7 cellular contexts compared by ENCODE assay signal in the genomic region with DNA sequence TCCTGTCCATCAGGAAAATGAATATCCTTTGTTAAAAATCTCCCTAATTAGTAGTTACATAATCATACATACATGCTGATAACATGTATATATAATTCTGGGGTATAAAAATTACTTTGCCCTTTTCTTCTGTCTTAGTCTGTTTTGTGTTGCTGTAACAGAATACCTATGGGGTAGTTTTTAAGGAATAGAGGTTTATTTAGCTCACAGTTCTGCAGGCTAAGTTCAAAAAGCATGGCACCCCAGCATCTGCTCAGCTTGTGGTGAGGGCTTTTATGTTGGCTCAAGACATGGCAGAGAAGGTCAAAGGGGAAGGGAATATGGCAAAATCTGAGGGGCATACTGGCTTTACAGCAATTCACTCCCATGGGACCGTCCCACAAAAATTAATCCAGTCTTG.
"Had no signal": no experiment of that assay in that cellular context is flagged by ENCODE, and none has a peak within 500 bp of the region (broad histone marks: within the 10 kb centered on the region; RNA-seq: fewer than 3 reads in every experiment).

No MANE protein-coding gene starts in this region.

- DNase-seq: GM23248, GOT3, H7, KG1 had no signal

- H3K36me3 ChIP-seq: HAP-1 had no signal

- H3K9ac ChIP-seq: GM23248 had no signal

- H3K9me3 ChIP-seq: HAP-1 had no signal

- FAIRE-seq: HepG2 had no signal

- ATAC-seq: HepG2 had no signal

- H3K27ac ChIP-seq: GM23248, HL-60 had no signal

- H3K4me3 ChIP-seq: GM23248, HAP-1 had no signal

- H3K4me1 ChIP-seq: HAP-1 had no signal

- H2AFZ ChIP-seq: GM23248 had no signal
